ENCODE assay signal across 13 cellular contexts in genomic region chr19:13133241-13133870, GRCh38. TPM values are rescaled to one million over a fixed set of nuclear protein-coding genes. Genes with fewer than 3 reads are reported as not detected.
A peak's percentile ranks its signal among the peaks of the same experiment; 100 is the strongest.
DNase-seq lines count a peak whose midpoint lies in the region; ATAC-seq lines count a peak whose summit lies in the region.
"Had no signal": no experiment of that assay in that cellular context is flagged by ENCODE, and none has a peak within 500 bp of the region (broad histone marks: within the 10 kb centered on the region; RNA-seq: fewer than 3 reads in every experiment).

No MANE protein-coding gene starts in this region.

- no peaks in the 10 kb centered on the region for H3K9me3 Mint-ChIP-seq in activated T-cell treated with anti-CD3 and anti-CD28 coated beads, Interleukin-2, amount 50 U/mL, for 72 hours
- no peaks in the 10 kb centered on the region for H3K9me3 Mint-ChIP-seq in activated T-helper 17 cell treated with anti-CD3 and anti-CD28 coated beads, Interleukin-2, amount 50 U/mL, for 72 hours

- no peaks in the 10 kb centered on the region for H3K27me3 Mint-ChIP-seq in activated T-cell treated with anti-CD3 and anti-CD28 coated beads, Interleukin-2, amount 50 U/mL, for 72 hours (ENCODE audit: low read depth)
- H3K27me3 Mint-ChIP-seq in activated T-helper 17 cell treated with anti-CD3 and anti-CD28 coated beads, Interleukin-2, amount 50 U/mL, for 72 hours: no peaks in the 10 kb centered on the region

- DNase-seq in activated T-cell treated with anti-CD3 and anti-CD28 coated beads, Interleukin-2, amount 50 U/mL, for 72 hours: no peak
- DNase-seq in activated T-cell treated with anti-CD3 and anti-CD28 coated beads, Interleukin-2, amount 50 U/mL, for 1 hour: no peak
- DNase-seq in substantia nigra (lab: John Stamatoyannopoulos, UW) (peak in 7 of 49 donors; percentile 14 to 46 (median 20)), H4 (ENCODE audit: low spot score) (no peak)
- no peak for DNase-seq in activated CD4-positive, alpha-beta T cell treated with anti-CD3 and anti-CD28 coated beads for 4 hours
- DNase-seq: DMS153, KBM-7, NCI-H1930, NCI-H526 treated with DMSO at 0.1 percent for 48 hours had no signal

- peak overlapping the region; percentile 1 to 89 for H3K4me3 Mint-ChIP-seq in activated T-cell treated with anti-CD3 and anti-CD28 coated beads, Interleukin-2, amount 50 U/mL, for 72 hours
- H3K4me3 Mint-ChIP-seq in activated T-helper 17 cell treated with anti-CD3 and anti-CD28 coated beads, Interleukin-2, amount 50 U/mL, for 72 hours: peak overlapping the region; percentile 78

- H3K4me1 Mint-ChIP-seq in activated T-cell treated with anti-CD3 and anti-CD28 coated beads, Interleukin-2, amount 50 U/mL, for 72 hours (ENCODE audit: low read depth): peaks cover 41% of the 10 kb centered on the region
- H3K4me1 Mint-ChIP-seq in activated T-helper 17 cell treated with anti-CD3 and anti-CD28 coated beads, Interleukin-2, amount 50 U/mL, for 72 hours: peaks cover 28% of the 10 kb centered on the region

- peaks cover 7 to 13% of the 10 kb centered on the region in 2 donors for H3K36me3 Mint-ChIP-seq in activated T-cell treated with anti-CD3 and anti-CD28 coated beads, Interleukin-2, amount 50 U/mL, for 72 hours (ENCODE audit: insufficient read depth in 2 of 2)
- H3K36me3 Mint-ChIP-seq in activated T-helper 17 cell treated with anti-CD3 and anti-CD28 coated beads, Interleukin-2, amount 50 U/mL, for 72 hours (ENCODE audit: low read depth): peaks cover 62% of the 10 kb centered on the region

- H3K27ac ChIP-seq in layer of hippocampus (ENCODE audit: low read depth, low read length) (peak overlapping the region; percentile 74), substantia nigra (ENCODE audit: low read depth, low read length, poor library complexity, severe bottlenecking) (peak overlapping the region; percentile 77)

- peak overlapping the region; percentile 82 for H3K27ac Mint-ChIP-seq in activated T-cell treated with anti-CD3 and anti-CD28 coated beads, Interleukin-2, amount 50 U/mL, for 72 hours
- peak overlapping the region; percentile 87 for H3K27ac Mint-ChIP-seq in activated T-helper 17 cell treated with anti-CD3 and anti-CD28 coated beads, Interleukin-2, amount 50 U/mL, for 72 hours

- no peaks in the 10 kb centered on the region for H3K27me3 ChIP-seq in layer of hippocampus (ENCODE audit: control insufficient read depth, insufficient read depth, low read length)

- no peak for ATAC-seq in activated T-cell treated with anti-CD3 and anti-CD28 coated beads, Interleukin-2, amount 50 U/mL, for 72 hours (replicated peaks in 1 of 2)
- ATAC-seq in activated T-helper 17 cell treated with anti-CD3 and anti-CD28 coated beads, Interleukin-2, amount 50 U/mL, for 72 hours (replicated peaks): no peak
- ATAC-seq in GM21576 (IDR thresholded peaks at IDR 0.05; ENCODE audit: unreplicated experiment): no peak
- ATAC-seq: left lobe of liver had no signal

RNA-seq across cellular contexts. Expression of gene NACC1, which starts 15.3 kb away (rescaled TPM):
- 10 to 100 TPM; 53.6 to 76.0 TPM for total RNA-seq in activated T-cell treated with anti-CD3 and anti-CD28 coated beads, Interleukin-2, amount 50 U/mL, for 72 hours
- 10 to 100 TPM; 70.8 to 80.6 TPM for total RNA-seq in activated T-helper 17 cell treated with anti-CD3 and anti-CD28 coated beads, Interleukin-2, amount 50 U/mL, for 72 hours
- total RNA-seq in H4 (2014; rRNA removed; shearing (Covaris generic)): 46.2 and 55.0 TPM in 2 replicates

RNA-seq across cellular contexts. Expression of gene TRMT1, which starts 16.8 kb away (rescaled TPM):
- total RNA-seq in activated T-cell treated with anti-CD3 and anti-CD28 coated beads, Interleukin-2, amount 50 U/mL, for 72 hours: 10 to 100 TPM; 41.0 to 46.0 TPM
- 10 to 100 TPM; 66.4 to 83.2 TPM for total RNA-seq in activated T-helper 17 cell treated with anti-CD3 and anti-CD28 coated beads, Interleukin-2, amount 50 U/mL, for 72 hours
- 22.5 and 35.1 TPM in 2 replicates for total RNA-seq in H4 (2014; rRNA removed; shearing (Covaris generic))

RNA-seq across cellular contexts. Expression of gene STX10, which starts 16.8 kb away (rescaled TPM):
- total RNA-seq in activated T-cell treated with anti-CD3 and anti-CD28 coated beads, Interleukin-2, amount 50 U/mL, for 72 hours: 10 to 100 TPM; 73.9 to 89.9 TPM
- 10 to 100 TPM; 76.4 to 91.3 TPM for total RNA-seq in activated T-helper 17 cell treated with anti-CD3 and anti-CD28 coated beads, Interleukin-2, amount 50 U/mL, for 72 hours
- total RNA-seq in H4 (2014; rRNA removed; shearing (Covaris generic)): 68.5 and 94.4 TPM in 2 replicates

RNA-seq across cellular contexts. Expression of gene IER2, which starts 16.9 kb away (rescaled TPM):
- total RNA-seq in activated T-cell treated with anti-CD3 and anti-CD28 coated beads, Interleukin-2, amount 50 U/mL, for 72 hours: 100 to 1,000 TPM; 168 to 184 TPM
- 100 to 1,000 TPM in 1 of 2 donors, 10 to 100 TPM in 1; 85.9 to 140 TPM for total RNA-seq in activated T-helper 17 cell treated with anti-CD3 and anti-CD28 coated beads, Interleukin-2, amount 50 U/mL, for 72 hours
- 6.4 and 14.6 TPM in 2 replicates for total RNA-seq in H4 (2014; rRNA removed; shearing (Covaris generic))

RNA-seq across cellular contexts. Expression of gene LYL1, which starts 30.7 kb away (rescaled TPM):
- 1 to 10 TPM; 4.8 to 6.3 TPM for total RNA-seq in activated T-cell treated with anti-CD3 and anti-CD28 coated beads, Interleukin-2, amount 50 U/mL, for 72 hours
- 1 to 10 TPM; 1.1 to 1.6 TPM for total RNA-seq in activated T-helper 17 cell treated with anti-CD3 and anti-CD28 coated beads, Interleukin-2, amount 50 U/mL, for 72 hours
- total RNA-seq in H4 (2014; rRNA removed; shearing (Covaris generic)): not detected in 2 replicates
